ENCODE assay signal across 8 cellular contexts in the genomic region with DNA sequence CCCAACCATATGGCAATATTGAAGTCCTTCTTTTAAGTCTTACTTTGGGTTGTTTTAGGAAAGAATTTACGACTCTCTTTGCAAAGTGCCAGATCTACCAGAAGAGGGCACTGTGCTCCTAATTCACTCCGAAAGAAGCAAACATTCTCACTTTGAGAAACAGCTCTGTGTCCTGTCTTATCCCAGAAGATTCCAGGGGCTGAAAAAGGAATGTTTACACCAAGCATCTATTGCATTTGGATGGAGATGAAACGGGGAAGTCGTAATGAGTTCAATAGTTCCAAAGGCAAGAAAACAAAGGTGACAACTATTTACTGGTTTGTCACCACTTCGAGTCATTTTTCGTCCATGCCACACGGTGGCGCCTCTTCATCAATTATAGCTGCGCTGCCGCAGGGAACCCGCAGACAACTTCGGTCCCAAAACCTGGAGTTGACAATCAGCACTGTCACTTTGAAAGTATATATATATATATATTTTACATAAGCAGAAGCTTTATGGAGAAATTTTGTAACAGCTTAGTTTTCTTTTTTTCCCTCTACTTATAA.
DNase-seq lines count a peak whose midpoint lies in the region; FAIRE-seq and TF ChIP-seq lines count a peak whose summit lies in the region.

No MANE protein-coding gene starts in this region.

- H3K36me3 Mint-ChIP-seq in activated naive CD4-positive, alpha-beta T cell treated with anti-CD3 and anti-CD28 coated beads for 36 hours (ENCODE audit: low read depth), result no peaks in the 10 kb centered on the region

- no peak overlapping the region; the same call in 1 of the 2 replicates for H3K27ac ChIP-seq in SJCRH30

- peak overlapping the region; percentile 64 for H3K4me3 Mint-ChIP-seq in activated naive CD4-positive, alpha-beta T cell treated with anti-CD3 and anti-CD28 coated beads for 36 hours

- no peaks in the 10 kb centered on the region for H3K4me1 Mint-ChIP-seq in activated naive CD4-positive, alpha-beta T cell treated with anti-CD3 and anti-CD28 coated beads for 36 hours (ENCODE audit: low read depth)

- no peaks in the 10 kb centered on the region for H3K9me3 ChIP-seq in SJCRH30 (replicated peaks)

- peak; percentile 84 for FAIRE-seq in G401.6 (lab: Jason Lieb, UNC)

- peaks cover 14% of the 10 kb centered on the region for H3K27me3 Mint-ChIP-seq in activated naive CD4-positive, alpha-beta T cell treated with anti-CD3 and anti-CD28 coated beads for 36 hours (ENCODE audit: low read depth)

- intact Hi-C loops in activated naive CD4-positive, alpha-beta T cell treated with anti-CD3 and anti-CD28 coated beads for 36 hours (cut with micrococcal nuclease), result loop anchor here (1.0 to 10.0 kb wide), 7 partner anchors 19 to 1233 kb away; no protein-coding TSS in a partner anchor

- DNase-seq in H4 (ENCODE audit: low spot score) (peak; percentile 45), SJCRH30 (peak; percentile 62 to 87), globus pallidus (ENCODE audit: low spot score) (peak; percentile 83), occipital lobe (lab: John Stamatoyannopoulos, UW) (peak; percentile 63), superior temporal gyrus (ENCODE audit: extremely low spot score) (peak; percentile 96)
- peak; percentile 78 for DNase-seq in activated naive CD4-positive, alpha-beta T cell treated with anti-CD3 and anti-CD28 coated beads for 36 hours

- H3K9me3 Mint-ChIP-seq in activated naive CD4-positive, alpha-beta T cell treated with anti-CD3 and anti-CD28 coated beads for 36 hours, result no peaks in the 10 kb centered on the region

- H3K27ac Mint-ChIP-seq in activated naive CD4-positive, alpha-beta T cell treated with anti-CD3 and anti-CD28 coated beads for 36 hours, result no peak overlapping the region

- peak overlapping the region; percentile 51 for H3K4me3 ChIP-seq in SJCRH30

- H3K27me3 ChIP-seq in SJCRH30, result no peaks in the 10 kb centered on the region

- CTCF ChIA-PET in activated naive CD4-positive, alpha-beta T cell treated with anti-CD3 and anti-CD28 coated beads for 36 hours (lab: Charles Lee), result interaction anchor here (0.6 to 5.0 kb wide), 73 partner anchors 11 to 664 kb away, joined by 3 to 155 read pairs (median 4); a partner anchor contains a TSS

- H3K36me3 ChIP-seq in SJCRH30, result no peaks in the 10 kb centered on the region

- H3K4me1 ChIP-seq in SJCRH30, result no peaks in the 10 kb centered on the region

- peak; percentile 95 for TF ChIP-seq CTCF in LNCAP (IDR thresholded peaks at IDR 0.05)

Comparison
In these comparisons a context has a peak if more than half of its experiments do, and no peak if none do; other contexts are left out.
1. DNase-seq: peak in every context shown above with its lines; median percentile 96 in superior temporal gyrus; 83 in globus pallidus; 78 in activated naive CD4-positive, alpha-beta T cell treated with anti-CD3 and anti-CD28 coated beads for 36 hours; 74 in SJCRH30; 63 in occipital lobe; 45 in H4.